In the genomic region with DNA sequence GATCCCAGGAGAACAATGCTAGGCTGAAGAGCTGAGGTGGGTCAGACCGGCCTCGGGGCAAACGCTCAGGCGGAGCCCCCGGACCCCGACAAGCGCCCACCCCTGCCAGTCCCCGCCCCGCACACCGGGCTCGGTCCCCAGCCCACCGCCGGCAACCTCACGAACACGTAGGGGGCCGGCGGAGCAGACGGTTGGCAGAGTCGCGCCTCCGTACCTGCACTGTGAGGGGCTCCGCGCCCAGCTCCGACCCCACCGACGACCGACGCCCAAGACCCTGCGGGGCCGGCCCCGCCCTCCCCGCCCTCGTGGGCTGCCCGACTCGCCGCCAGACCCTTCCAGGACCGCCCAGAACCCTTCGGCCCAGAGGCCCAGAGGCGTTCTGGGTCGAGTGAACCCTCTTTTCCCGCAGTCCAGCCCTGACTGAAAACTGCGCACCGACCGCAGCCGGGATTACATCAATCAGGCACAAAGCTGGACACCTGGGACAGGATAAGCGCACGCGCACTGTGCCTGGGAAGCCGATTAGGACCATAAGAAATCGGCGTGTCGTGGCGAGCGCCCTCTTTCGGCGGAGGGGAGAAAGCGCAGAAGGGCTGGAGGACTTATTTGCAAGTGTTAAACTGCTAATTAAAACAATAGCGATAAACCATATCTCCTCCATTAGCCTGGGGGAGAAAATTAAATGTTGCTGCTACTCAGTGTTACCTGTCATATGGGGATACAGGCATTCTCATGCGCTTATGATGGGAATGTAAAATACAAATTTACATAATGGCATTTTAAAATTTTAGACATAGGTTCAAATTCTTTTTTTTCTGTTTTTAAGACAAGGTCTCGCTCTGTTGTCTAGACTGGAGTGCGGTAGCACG, we compare ENCODE assay signal across 1 cellular context.
A peak's percentile ranks its signal among the peaks of the same experiment; 100 is the strongest.
TF ChIP-seq lines count a peak whose summit lies in the region.

No MANE protein-coding gene starts in this region.

TF ChIP-seq in K562, 482 proteins besides CTCF, POLR2A, EP300 and RAD21 (continued from another document and continues in another):
- TF ChIP-seq, protein P1, sequence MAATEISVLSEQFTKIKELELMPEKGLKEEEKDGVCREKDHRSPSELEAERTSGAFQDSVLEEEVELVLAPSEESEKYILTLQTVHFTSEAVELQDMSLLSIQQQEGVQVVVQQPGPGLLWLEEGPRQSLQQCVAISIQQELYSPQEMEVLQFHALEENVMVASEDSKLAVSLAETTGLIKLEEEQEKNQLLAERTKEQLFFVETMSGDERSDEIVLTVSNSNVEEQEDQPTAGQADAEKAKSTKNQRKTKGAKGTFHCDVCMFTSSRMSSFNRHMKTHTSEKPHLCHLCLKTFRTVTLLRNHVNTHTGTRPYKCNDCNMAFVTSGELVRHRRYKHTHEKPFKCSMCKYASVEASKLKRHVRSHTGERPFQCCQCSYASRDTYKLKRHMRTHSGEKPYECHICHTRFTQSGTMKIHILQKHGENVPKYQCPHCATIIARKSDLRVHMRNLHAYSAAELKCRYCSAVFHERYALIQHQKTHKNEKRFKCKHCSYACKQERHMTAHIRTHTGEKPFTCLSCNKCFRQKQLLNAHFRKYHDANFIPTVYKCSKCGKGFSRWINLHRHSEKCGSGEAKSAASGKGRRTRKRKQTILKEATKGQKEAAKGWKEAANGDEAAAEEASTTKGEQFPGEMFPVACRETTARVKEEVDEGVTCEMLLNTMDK (IDR thresholded peaks at IDR 0.05; ENCODE audit: borderline replicate concordance, insufficient read depth, low read depth, low read length, poor library complexity, severe bottlenecking): peak; percentile 38
- TF ChIP-seq ZNF197 (CRISPR knock-in tag; IDR thresholded peaks at IDR 0.05; ENCODE audit: low read depth): no peak
- no peak for TF ChIP-seq ZNF311 (CRISPR knock-in tag; IDR thresholded peaks at IDR 0.05)
- peak; percentile 60 for TF ChIP-seq SMC3 (conservative IDR thresholded peaks at IDR 0.05; ENCODE audit: insufficient read depth, low read depth, low read length)
- TF ChIP-seq ZBTB7A (IDR thresholded peaks at IDR 0.05; ENCODE audit: borderline replicate concordance, control insufficient read depth, low read depth, low read length): peak; percentile 93
- TF ChIP-seq NR4A1 (CRISPR knock-in tag; IDR thresholded peaks at IDR 0.05): no peak
- no peak for TF ChIP-seq NR4A1 (tag; IDR thresholded peaks at IDR 0.05)
- peak; percentile 53; the same call in 1 of the 2 replicates for TF ChIP-seq CREB3L1 (IDR thresholded peaks at IDR 0.05; ENCODE audit: borderline replicate concordance, low read depth)
- TF ChIP-seq KLF13 (tag; IDR thresholded peaks at IDR 0.05; ENCODE audit: borderline replicate concordance, low read depth): peak; percentile 58; the same call in 1 of the 2 replicates
- TF ChIP-seq L3MBTL2 (IDR thresholded peaks at IDR 0.05): peak; percentile 38; the same call in 1 of the 2 replicates
- TF ChIP-seq HDAC3 (IDR thresholded peaks at IDR 0.05; ENCODE audit: borderline replicate concordance, partially characterized antibody): no peak
- TF ChIP-seq FOSL1 (tag; conservative IDR thresholded peaks at IDR 0.05): no peak
- TF ChIP-seq SNAPC5 (CRISPR knock-in tag; IDR thresholded peaks at IDR 0.05): no peak
- TF ChIP-seq SAP30 (IDR thresholded peaks at IDR 0.05; ENCODE audit: borderline replicate concordance, insufficient read depth, low read depth, low read length, poor library complexity, severe bottlenecking): no peak
- TF ChIP-seq TAF1 (IDR thresholded peaks at IDR 0.05; ENCODE audit: control insufficient read depth, extremely low read depth, insufficient read depth, low read length, severe bottlenecking): peak; percentile 40
- TF ChIP-seq KLF16 (IDR thresholded peaks at IDR 0.05): peak; percentile 77
- TF ChIP-seq U2AF1 (optimal IDR thresholded peaks at IDR 0.05; ENCODE audit: low read depth, low read length): no peak
- TF ChIP-seq NRF1 (conservative IDR thresholded peaks at IDR 0.05 in 1 of 2, IDR thresholded peaks at IDR 0.05 in 1 of 2): peak; percentile 92 to 94
- TF ChIP-seq ARID1B (IDR thresholded peaks at IDR 0.05): no peak
- TF ChIP-seq TAF7 (tag; IDR thresholded peaks at IDR 0.05): no peak
- TF ChIP-seq PRMT5 (CRISPR knock-in tag; IDR thresholded peaks at IDR 0.05): no peak
- TF ChIP-seq LARP7 (IDR thresholded peaks at IDR 0.05): no peak
- TF ChIP-seq, protein P2, sequence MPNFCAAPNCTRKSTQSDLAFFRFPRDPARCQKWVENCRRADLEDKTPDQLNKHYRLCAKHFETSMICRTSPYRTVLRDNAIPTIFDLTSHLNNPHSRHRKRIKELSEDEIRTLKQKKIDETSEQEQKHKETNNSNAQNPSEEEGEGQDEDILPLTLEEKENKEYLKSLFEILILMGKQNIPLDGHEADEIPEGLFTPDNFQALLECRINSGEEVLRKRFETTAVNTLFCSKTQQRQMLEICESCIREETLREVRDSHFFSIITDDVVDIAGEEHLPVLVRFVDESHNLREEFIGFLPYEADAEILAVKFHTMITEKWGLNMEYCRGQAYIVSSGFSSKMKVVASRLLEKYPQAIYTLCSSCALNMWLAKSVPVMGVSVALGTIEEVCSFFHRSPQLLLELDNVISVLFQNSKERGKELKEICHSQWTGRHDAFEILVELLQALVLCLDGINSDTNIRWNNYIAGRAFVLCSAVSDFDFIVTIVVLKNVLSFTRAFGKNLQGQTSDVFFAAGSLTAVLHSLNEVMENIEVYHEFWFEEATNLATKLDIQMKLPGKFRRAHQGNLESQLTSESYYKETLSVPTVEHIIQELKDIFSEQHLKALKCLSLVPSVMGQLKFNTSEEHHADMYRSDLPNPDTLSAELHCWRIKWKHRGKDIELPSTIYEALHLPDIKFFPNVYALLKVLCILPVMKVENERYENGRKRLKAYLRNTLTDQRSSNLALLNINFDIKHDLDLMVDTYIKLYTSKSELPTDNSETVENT (CRISPR knock-in tag; IDR thresholded peaks at IDR 0.05): peak; percentile 14; the same call in 1 of the 2 replicates
- no peak for TF ChIP-seq GATAD2A (IDR thresholded peaks at IDR 0.05)
- TF ChIP-seq STAT6 (CRISPR knock-in tag; IDR thresholded peaks at IDR 0.05): no peak
- no peak for TF ChIP-seq TCFL5 (CRISPR knock-in tag; conservative IDR thresholded peaks at IDR 0.05)
- TF ChIP-seq ZBTB12 (CRISPR knock-in tag; IDR thresholded peaks at IDR 0.05): no peak
- no peak for TF ChIP-seq ZNF444 (CRISPR knock-in tag; IDR thresholded peaks at IDR 0.05)
- no peak for TF ChIP-seq CEBPB (tag; IDR thresholded peaks at IDR 0.05)
- no peak for TF ChIP-seq NR3C1 (CRISPR knock-in tag; IDR thresholded peaks at IDR 0.05)
- TF ChIP-seq, protein P3, sequence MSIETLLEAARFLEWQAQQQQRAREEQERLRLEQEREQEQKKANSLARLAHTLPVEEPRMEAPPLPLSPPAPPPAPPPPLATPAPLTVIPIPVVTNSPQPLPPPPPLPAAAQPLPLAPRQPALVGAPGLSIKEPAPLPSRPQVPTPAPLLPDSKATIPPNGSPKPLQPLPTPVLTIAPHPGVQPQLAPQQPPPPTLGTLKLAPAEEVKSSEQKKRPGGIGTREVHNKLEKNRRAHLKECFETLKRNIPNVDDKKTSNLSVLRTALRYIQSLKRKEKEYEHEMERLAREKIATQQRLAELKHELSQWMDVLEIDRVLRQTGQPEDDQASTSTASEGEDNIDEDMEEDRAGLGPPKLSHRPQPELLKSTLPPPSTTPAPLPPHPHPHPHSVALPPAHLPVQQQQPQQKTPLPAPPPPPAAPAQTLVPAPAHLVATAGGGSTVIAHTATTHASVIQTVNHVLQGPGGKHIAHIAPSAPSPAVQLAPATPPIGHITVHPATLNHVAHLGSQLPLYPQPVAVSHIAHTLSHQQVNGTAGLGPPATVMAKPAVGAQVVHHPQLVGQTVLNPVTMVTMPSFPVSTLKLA (conservative IDR thresholded peaks at IDR 0.05): peak; percentile 55 to 63
- TF ChIP-seq AFF4 (CRISPR knock-in tag; IDR thresholded peaks at IDR 0.05): peak; percentile 25; the same call in 1 of the 2 replicates
- TF ChIP-seq CSDE1 (IDR thresholded peaks at IDR 0.05): no peak
- no peak for TF ChIP-seq ZNF324 (CRISPR knock-in tag; IDR thresholded peaks at IDR 0.05)
- TF ChIP-seq RBFOX2 (IDR thresholded peaks at IDR 0.05; ENCODE audit: low read depth, low read length): peak; percentile 67
- peak; percentile 90 for TF ChIP-seq FIP1L1 (IDR thresholded peaks at IDR 0.05; ENCODE audit: low read depth, low read length, poor library complexity, severe bottlenecking)
- TF ChIP-seq POLR2AphosphoS5 (IDR thresholded peaks at IDR 0.05; ENCODE audit: control insufficient read depth, insufficient read depth, low read depth, low read length): no peak
- TF ChIP-seq LCOR (CRISPR knock-in tag; IDR thresholded peaks at IDR 0.05): peak; percentile 86
- no peak for TF ChIP-seq GTF2F1 (IDR thresholded peaks at IDR 0.05; ENCODE audit: low read depth, low read length)
- no peak for TF ChIP-seq RBBP5 (IDR thresholded peaks at IDR 0.05; ENCODE audit: borderline replicate concordance, insufficient read depth, low read length, poor library complexity, severe bottlenecking)
- no peak for TF ChIP-seq BCL6 (CRISPR knock-in tag; IDR thresholded peaks at IDR 0.05)
- 0 out of 2 replicates have a peak, but pooled peaks have one; percentile 29 for TF ChIP-seq SMARCE1 (IDR thresholded peaks at IDR 0.05)
- no peak for TF ChIP-seq MTF1 (CRISPR knock-in tag; IDR thresholded peaks at IDR 0.05; ENCODE audit: borderline replicate concordance)
- peak; percentile 27 for TF ChIP-seq TAF9B (IDR thresholded peaks at IDR 0.05; ENCODE audit: partially characterized antibody)
- no peak for TF ChIP-seq CBX5 (IDR thresholded peaks at IDR 0.05; ENCODE audit: borderline replicate concordance, low read depth)
- TF ChIP-seq KDM5B (IDR thresholded peaks at IDR 0.05; ENCODE audit: insufficient replicate concordance, low read depth, low read length): peak; percentile 68
- no peak for TF ChIP-seq ZNF57 (CRISPR knock-in tag; IDR thresholded peaks at IDR 0.05)
- TF ChIP-seq POLR2G (IDR thresholded peaks at IDR 0.05; ENCODE audit: low read depth, low read length): peak; percentile 75
- TF ChIP-seq POLR2B (IDR thresholded peaks at IDR 0.05; ENCODE audit: low read depth, partially characterized antibody): peak; percentile 28
- no peak for TF ChIP-seq CBFA2T3 (IDR thresholded peaks at IDR 0.05)
- TF ChIP-seq PCBP1 (IDR thresholded peaks at IDR 0.05; ENCODE audit: low read depth, low read length, poor library complexity, severe bottlenecking): no peak
- TF ChIP-seq ELF1 (tag; IDR thresholded peaks at IDR 0.05): no peak; the same call in 1 of the 2 replicates
